ENCODE assay signal across 18 cellular contexts in genomic region chr11:76558891-76559290, GRCh38.
DNase-seq lines count a peak whose midpoint lies in the region; ATAC-seq and TF ChIP-seq lines count a peak whose summit lies in the region.
"Had no signal": no experiment of that assay in that cellular context is flagged by ENCODE, and none has a peak within 500 bp of the region (broad histone marks: within the 10 kb centered on the region; RNA-seq: fewer than 3 reads in every experiment).

No MANE protein-coding gene starts in this region.

- ATAC-seq in activated T-helper 17 cell treated with anti-CD3 and anti-CD28 coated beads, Interleukin-2, amount 50 U/mL, for 72 hours (replicated peaks), result no peak
- no peak for ATAC-seq in activated CD8-positive, alpha-beta memory T cell treated with anti-CD3 and anti-CD28 coated beads, Interleukin-2, amount 10 ng/mL, durations not matched to agents 7 days and 5 days
- no peak for ATAC-seq in activated naive CD4-positive, alpha-beta T cell treated with anti-CD3 and anti-CD28 coated beads, Interleukin-2, amount 50 U/mL, for 72 hours
- ATAC-seq: GM12878 had no signal

- DNase-seq in RPMI7951 (ENCODE audit: low read depth) (peak; percentile 17), neural crest cell (ENCODE audit: low read depth, low spot score) (no peak), T-helper 9 cell (no peak)
- no peak for DNase-seq in activated CD8-positive, alpha-beta memory T cell treated with anti-CD3 and anti-CD28 coated beads, Interleukin-2, amount 10 ng/mL, durations not matched to agents 7 days and 5 days
- no peak for DNase-seq in activated naive CD4-positive, alpha-beta T cell treated with anti-CD3 and anti-CD28 coated beads, Interleukin-2, amount 50 U/mL, for 72 hours (ENCODE audit: low spot score in 2 of 2)
- DNase-seq: 8988T; CD8-positive, alpha-beta memory T cell; COR-L47; DMS 273 treated with DMSO at 0.1 percent for 48 hours; DMS53; DND-41; EL; GOT3; H9 had no signal

- H3K9me3 Mint-ChIP-seq in activated T-helper 17 cell treated with anti-CD3 and anti-CD28 coated beads, Interleukin-2, amount 50 U/mL, for 72 hours, result peaks cover 8% of the 10 kb centered on the region
- H3K9me3 Mint-ChIP-seq in neural crest cell, result no peaks in the 10 kb centered on the region
- no peaks in the 10 kb centered on the region for H3K9me3 Mint-ChIP-seq in activated CD8-positive, alpha-beta memory T cell treated with anti-CD3 and anti-CD28 coated beads, Interleukin-2, amount 10 ng/mL, durations not matched to agents 7 days and 5 days (ENCODE audit: low read depth)
- H3K9me3 Mint-ChIP-seq in activated naive CD4-positive, alpha-beta T cell treated with anti-CD3 and anti-CD28 coated beads, Interleukin-2, amount 50 U/mL, for 72 hours, result no peaks in the 10 kb centered on the region
- H3K9me3 Mint-ChIP-seq: CD8-positive, alpha-beta memory T cell; H9 had no signal

- no peaks in the 10 kb centered on the region for H3K27me3 ChIP-seq in BLaER1 treated with 17β-estradiol and CSF1 and Interleukin-3, amounts not matched to agents 10 nM and 100 nM
- H3K27me3 ChIP-seq: BLaER1 had no signal

- peaks cover 0 to 8% (median 0%) of the 10 kb centered on the region in 11 experiments; a peak in 1 of 22 replicates for H4K20me1 ChIP-seq in BLaER1 treated with 17β-estradiol and CSF1 and Interleukin-3, amounts not matched to agents 10 nM and 100 nM
- H4K20me1 ChIP-seq: BLaER1 had no signal

- H3K4me3 ChIP-seq in BLaER1 treated with 17β-estradiol and CSF1 and Interleukin-3, amounts not matched to agents 10 nM and 100 nM, result no peak overlapping the region
- H3K4me3 ChIP-seq: BLaER1, GM12878 had no signal

- H3K4me2 ChIP-seq in BLaER1 treated with 17β-estradiol and CSF1 and Interleukin-3, amounts not matched to agents 10 nM and 100 nM, result peak overlapping the region in 9 of 11 experiments; percentile 52 to 88 (median 81); a peak in 15 of 22 replicates

- H3K4me3 Mint-ChIP-seq in activated T-helper 17 cell treated with anti-CD3 and anti-CD28 coated beads, Interleukin-2, amount 50 U/mL, for 72 hours, result peak overlapping the region; percentile 2
- H3K4me3 Mint-ChIP-seq in neural crest cell, result no peak overlapping the region
- H3K4me3 Mint-ChIP-seq in activated CD8-positive, alpha-beta memory T cell treated with anti-CD3 and anti-CD28 coated beads, Interleukin-2, amount 10 ng/mL, durations not matched to agents 7 days and 5 days, result no peak overlapping the region
- H3K4me3 Mint-ChIP-seq: H9 had no signal

- peaks cover 3% of the 10 kb centered on the region for H3K27me3 Mint-ChIP-seq in activated T-helper 17 cell treated with anti-CD3 and anti-CD28 coated beads, Interleukin-2, amount 50 U/mL, for 72 hours
- no peaks in the 10 kb centered on the region for H3K27me3 Mint-ChIP-seq in neural crest cell (ENCODE audit: low read depth)
- peaks cover 15% of the 10 kb centered on the region for H3K27me3 Mint-ChIP-seq in activated CD8-positive, alpha-beta memory T cell treated with anti-CD3 and anti-CD28 coated beads, Interleukin-2, amount 10 ng/mL, durations not matched to agents 7 days and 5 days

- no peaks in the 10 kb centered on the region for H3K36me3 Mint-ChIP-seq in activated T-helper 17 cell treated with anti-CD3 and anti-CD28 coated beads, Interleukin-2, amount 50 U/mL, for 72 hours (ENCODE audit: low read depth)
- no peaks in the 10 kb centered on the region for H3K36me3 Mint-ChIP-seq in neural crest cell (ENCODE audit: low read depth)
- H3K36me3 Mint-ChIP-seq in activated CD8-positive, alpha-beta memory T cell treated with anti-CD3 and anti-CD28 coated beads, Interleukin-2, amount 10 ng/mL, durations not matched to agents 7 days and 5 days, result no peaks in the 10 kb centered on the region
- peaks cover 0 to under 1% of the 10 kb centered on the region in 2 donors for H3K36me3 Mint-ChIP-seq in activated naive CD4-positive, alpha-beta T cell treated with anti-CD3 and anti-CD28 coated beads, Interleukin-2, amount 50 U/mL, for 72 hours
- H3K36me3 Mint-ChIP-seq: CD8-positive, alpha-beta memory T cell had no signal

- peaks cover 0 to 13% (median 8%) of the 10 kb centered on the region in 11 experiments; a peak in 17 of 22 replicates for H3K9me3 ChIP-seq in BLaER1 treated with 17β-estradiol and CSF1 and Interleukin-3, amounts not matched to agents 10 nM and 100 nM (replicated peaks in 1 of 11)

- peaks cover 33 to 45% (median 37%) of the 10 kb centered on the region in 10 experiments for H3K4me1 ChIP-seq in BLaER1 treated with 17β-estradiol and CSF1 and Interleukin-3, amounts not matched to agents 10 nM and 100 nM

- H3K27ac Mint-ChIP-seq in activated T-helper 17 cell treated with anti-CD3 and anti-CD28 coated beads, Interleukin-2, amount 50 U/mL, for 72 hours, result peak overlapping the region; percentile 86
- peak overlapping the region; percentile 7 for H3K27ac Mint-ChIP-seq in neural crest cell (ENCODE audit: unreplicated experiment)
- H3K27ac Mint-ChIP-seq in activated CD8-positive, alpha-beta memory T cell treated with anti-CD3 and anti-CD28 coated beads, Interleukin-2, amount 10 ng/mL, durations not matched to agents 7 days and 5 days, result no peak overlapping the region
- H3K27ac Mint-ChIP-seq in activated naive CD4-positive, alpha-beta T cell treated with anti-CD3 and anti-CD28 coated beads, Interleukin-2, amount 50 U/mL, for 72 hours, result no peak overlapping the region
- H3K27ac Mint-ChIP-seq: H9 had no signal

- TF ChIP-seq CTCF in neural crest cell (conservative IDR thresholded peaks at IDR 0.05), result no peak

- H3K9ac ChIP-seq in BLaER1 treated with 17β-estradiol and CSF1 and Interleukin-3, amounts not matched to agents 10 nM and 100 nM, result no peak overlapping the region
- H3K9ac ChIP-seq: BLaER1 had no signal

- H3K36me3 ChIP-seq in BLaER1 treated with 17β-estradiol and CSF1 and Interleukin-3, amounts not matched to agents 10 nM and 100 nM, result no peaks in the 10 kb centered on the region
- H3K36me3 ChIP-seq: BLaER1 had no signal

- H3K27ac ChIP-seq in BLaER1 treated with 17β-estradiol and CSF1 and Interleukin-3, amounts not matched to agents 10 nM and 100 nM, result no peak overlapping the region
- H3K27ac ChIP-seq: BLaER1 had no signal

- CTCF ChIA-PET in activated CD8-positive, alpha-beta memory T cell treated with anti-CD3 and anti-CD28 coated beads, Interleukin-2, amount 10 ng/mL, durations not matched to agents 7 days and 5 days (lab: Charles Lee), result no interaction called here

- peaks cover 25% of the 10 kb centered on the region for H3K4me1 Mint-ChIP-seq in activated T-helper 17 cell treated with anti-CD3 and anti-CD28 coated beads, Interleukin-2, amount 50 U/mL, for 72 hours
- H3K4me1 Mint-ChIP-seq in neural crest cell, result no peaks in the 10 kb centered on the region
- H3K4me1 Mint-ChIP-seq in activated CD8-positive, alpha-beta memory T cell treated with anti-CD3 and anti-CD28 coated beads, Interleukin-2, amount 10 ng/mL, durations not matched to agents 7 days and 5 days, result peaks cover 6% of the 10 kb centered on the region

Comparison
In these comparisons a context has a peak if more than half of its experiments do, and no peak if none do; other contexts are left out.
1. H3K27ac Mint-ChIP-seq: peak in activated T-helper 17 cell treated with anti-CD3 and anti-CD28 coated beads, Interleukin-2, amount 50 U/mL, for 72 hours (single experiment) and neural crest cell (single experiment); none in activated CD8-positive, alpha-beta memory T cell treated with anti-CD3 and anti-CD28 coated beads, Interleukin-2, amount 10 ng/mL, durations not matched to agents 7 days and 5 days (single experiment) and activated naive CD4-positive, alpha-beta T cell treated with anti-CD3 and anti-CD28 coated beads, Interleukin-2, amount 50 U/mL, for 72 hours (0 of 2).